Comparison of ENCODE assay signal across 8 cellular contexts in genomic region chr4:121096629-121097028, GRCh38. TPM values are rescaled to one million over a fixed set of nuclear protein-coding genes. Genes with fewer than 3 reads are reported as not detected.
DNase-seq lines count a peak whose midpoint lies in the region; ATAC-seq and TF ChIP-seq lines count a peak whose summit lies in the region.

No MANE protein-coding gene starts in this region.

- H3K27ac ChIP-seq in CD8-positive, alpha-beta T cell (ENCODE audit: low read depth, low read length) = no peak overlapping the region
- no peak overlapping the region for H3K27ac ChIP-seq in effector memory CD4-positive, alpha-beta T cell (ENCODE audit: insufficient read depth, low read length, poor library complexity, severe bottlenecking)

- TF ChIP-seq CTCF in CD8-positive, alpha-beta T cell (IDR thresholded peaks at IDR 0.05) = peak; percentile 77

- no peak overlapping the region for H3K4me3 ChIP-seq in CD8-positive, alpha-beta T cell (ENCODE audit: low read depth, low read length)
- no peak overlapping the region for H3K4me3 ChIP-seq in effector memory CD4-positive, alpha-beta T cell (ENCODE audit: insufficient read depth, low read depth, low read length, poor library complexity, severe bottlenecking)

- H3K27me3 Mint-ChIP-seq in CD8-positive, alpha-beta T cell (ENCODE audit: low read depth) = no peaks in the 10 kb centered on the region

- H3K27me3 ChIP-seq in CD8-positive, alpha-beta T cell (ENCODE audit: insufficient read depth, low read length) = no peaks in the 10 kb centered on the region
- H3K27me3 ChIP-seq in effector memory CD4-positive, alpha-beta T cell (replicated peaks; ENCODE audit: control insufficient read depth, insufficient read depth, low read length, poor library complexity, severe bottlenecking) = no peaks in the 10 kb centered on the region

- no peak for ATAC-seq in CD8-positive, alpha-beta T cell
- ATAC-seq in left lobe of liver = peak; percentile 57
- ATAC-seq in GM18519 (IDR thresholded peaks at IDR 0.05; ENCODE audit: low FRiP score, unreplicated experiment) = no peak
- no peak for ATAC-seq in GM18861 (IDR thresholded peaks at IDR 0.05; ENCODE audit: unreplicated experiment)

- H3K36me3 ChIP-seq in CD8-positive, alpha-beta T cell (ENCODE audit: insufficient read depth, low read length) = no peaks in the 10 kb centered on the region
- no peaks in the 10 kb centered on the region for H3K36me3 ChIP-seq in effector memory CD4-positive, alpha-beta T cell (ENCODE audit: control insufficient read depth, insufficient read depth, low read length)

- no peak overlapping the region for H3K4me3 Mint-ChIP-seq in CD8-positive, alpha-beta T cell

- no peaks in the 10 kb centered on the region for H3K9me3 Mint-ChIP-seq in CD8-positive, alpha-beta T cell

- no peaks in the 10 kb centered on the region for H3K4me1 ChIP-seq in CD8-positive, alpha-beta T cell (ENCODE audit: insufficient read depth, low read length)
- no peaks in the 10 kb centered on the region for H3K4me1 ChIP-seq in effector memory CD4-positive, alpha-beta T cell (ENCODE audit: control insufficient read depth, insufficient read depth, low read length, poor library complexity, severe bottlenecking)

- no peak overlapping the region for H3K27ac Mint-ChIP-seq in CD8-positive, alpha-beta T cell

- CTCF ChIA-PET in CD8-positive, alpha-beta T cell (lab: Charles Lee) = interaction anchor here (0.6 to 1.4 kb wide), 3 partner anchors 17 to 281 kb away, joined by 3 to 5 read pairs (median 4); no protein-coding TSS in a partner anchor

- H3K36me3 Mint-ChIP-seq in CD8-positive, alpha-beta T cell = no peaks in the 10 kb centered on the region

- intact Hi-C loops in CD8-positive, alpha-beta T cell (cut with DNase I, micrococcal nuclease) = loop anchor here (1.0 to 5.0 kb wide), 7 partner anchors 211 to 1026 kb away; no protein-coding TSS in a partner anchor

- POLR2A ChIA-PET in CD8-positive, alpha-beta T cell (lab: Charles Lee) = no interaction called here

- DNase-seq in CD8-positive, alpha-beta T cell = no peak
- DNase-seq in Kasumi-1 (lab: John Stamatoyannopoulos, UW) = peak; percentile 70 to 84
- DNase-seq in amniotic stem cell (lab: John Stamatoyannopoulos, UW) = peak; percentile 37
- DNase-seq in left lobe of liver (ENCODE audit: low spot score) = no peak
- no peak for DNase-seq in activated CD4-positive, alpha-beta T cell treated with anti-CD3 and anti-CD28 coated beads for 48 hours
- DNase-seq in effector memory CD4-positive, alpha-beta T cell = no peak

- H3K9me3 ChIP-seq in CD8-positive, alpha-beta T cell (ENCODE audit: low read length) = no peaks in the 10 kb centered on the region
- no peaks in the 10 kb centered on the region for H3K9me3 ChIP-seq in effector memory CD4-positive, alpha-beta T cell (ENCODE audit: control insufficient read depth, low read length)

- H3K4me1 Mint-ChIP-seq in CD8-positive, alpha-beta T cell (ENCODE audit: low read depth) = peaks cover 2% of the 10 kb centered on the region

RNA-seq across cellular contexts. Expression of gene NDNF, which starts 24.3 kb away (rescaled TPM):
- not detected for total RNA-seq in CD8-positive, alpha-beta T cell
- 1.1 TPM for total RNA-seq in left lobe of liver

Comparison
In these comparisons a context has a peak if more than half of its experiments do, and no peak if none do; other contexts are left out.
1. DNase-seq: peak in Kasumi-1 (2 of 2) and amniotic stem cell (single experiment); none in CD8-positive, alpha-beta T cell (0 of 7), left lobe of liver (single experiment), activated CD4-positive, alpha-beta T cell treated with anti-CD3 and anti-CD28 coated beads for 48 hours (single experiment) and effector memory CD4-positive, alpha-beta T cell (0 of 3).